ENCODE assay signal across 8 cellular contexts in genomic region chr9:124011460-124012301, GRCh38. TPM values are rescaled to one million over a fixed set of nuclear protein-coding genes. Genes with fewer than 3 reads are reported as not detected.
DNase-seq lines count a peak whose midpoint lies in the region; ATAC-seq and TF ChIP-seq lines count a peak whose summit lies in the region.

TSS of gene LHX2 (plus strand) at chr9:124011768. CDS start at chr9:124012349, 581 bp downstream.

- TF ChIP-seq CTCF in GM12874 (IDR thresholded peaks at IDR 0.05; ENCODE audit: insufficient read depth, low read depth, low read length) (peak; percentile 48), foreskin fibroblast (IDR thresholded peaks at IDR 0.05; ENCODE audit: low read depth, low read length) (peak; percentile 10)

- in situ Hi-C loops in ACHN (cut with HindIII; ENCODE audit: low pct_ligation_motif_present, low pct_unique_long_range_greater_than_20kb, low sequenced_read_pairs), result no loop called here

- H3K4me3 ChIP-seq in foreskin fibroblast (ENCODE audit: low read depth in 1 of 2, low read length in 2 of 2), result peak within 1 kb of the TSS; percentile 35

- DNase-seq in ACHN (peak; percentile 88), NCI-H1417 (lab: John Stamatoyannopoulos, UW) (peak; percentile 52 to 99 (median 98)), UCSD-AML1 (lab: John Stamatoyannopoulos, UW; ENCODE audit: unreplicated experiment) (peak; percentile 57), foreskin fibroblast (peak; percentile 70 to 79), occipital lobe (lab: John Stamatoyannopoulos, UW) (peak; percentile 84)

- ATAC-seq in HG02840 (IDR thresholded peaks at IDR 0.05; ENCODE audit: low FRiP score, unreplicated experiment) (no peak), HG03571 (IDR thresholded peaks at IDR 0.05; ENCODE audit: unreplicated experiment) (no peak)

RNA-seq across cellular contexts. Expression of gene LHX2, which starts in this region (rescaled TPM):
- 189 TPM for total RNA-seq in occipital lobe
